In the genomic region with DNA sequence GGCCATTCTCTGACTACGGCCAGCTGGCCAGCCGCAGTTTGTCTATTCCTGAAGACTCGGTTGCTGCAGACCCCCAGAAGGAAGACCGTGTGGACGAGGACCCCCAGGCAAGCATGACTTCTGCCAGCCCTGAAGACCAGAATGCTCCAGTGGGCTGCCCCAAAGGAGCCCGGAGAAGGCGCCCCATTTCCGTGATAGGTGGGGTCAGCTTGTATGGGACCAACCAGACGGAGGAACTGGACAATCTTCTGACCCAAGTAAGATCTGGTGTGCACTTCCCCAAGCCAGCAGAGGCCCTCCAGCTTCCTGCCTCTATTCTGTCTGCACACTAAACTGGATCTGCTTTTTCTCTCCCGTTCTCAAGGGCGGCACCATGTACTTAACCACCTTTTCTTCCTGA, we compare ENCODE assay signal across 22 cellular contexts. TPM values are rescaled to one million over a fixed set of nuclear protein-coding genes. Genes with fewer than 3 reads are reported as not detected.
DNase-seq lines count a peak whose midpoint lies in the region; ATAC-seq and TF ChIP-seq lines count a peak whose summit lies in the region.
"Had no signal": no experiment of that assay in that cellular context is flagged by ENCODE, and none has a peak within 500 bp of the region (broad histone marks: within the 10 kb centered on the region; RNA-seq: fewer than 3 reads in every experiment).

No MANE protein-coding gene starts in this region.

- no peak for TF ChIP-seq CTCF in dorsolateral prefrontal cortex (IDR thresholded peaks at IDR 0.05 in 54 of 56, conservative IDR thresholded peaks at IDR 0.05 in 2 of 56; ENCODE audit: low read depth in 1 of 56, partially characterized antibody in 56 of 56)

- no peak for ATAC-seq in activated T-cell treated with anti-CD3 and anti-CD28 coated beads, Interleukin-2, amount 50 U/mL, for 4 hours
- ATAC-seq in T-cell (replicated peaks in 1 of 4) (no peak), GM18873 (IDR thresholded peaks at IDR 0.05; ENCODE audit: low FRiP score, unreplicated experiment) (no peak)
- ATAC-seq in stimulated activated effector memory CD8-positive, alpha-beta T cell treated with anti-CD3 and anti-CD28 coated beads, Interleukin-12 subunit alpha, Interleukin-12 subunit beta, amount 100 ng/mL, for 72 hours: no peak
- ATAC-seq: left cardiac atrium had no signal

- peaks cover 40% of the 10 kb centered on the region for H3K4me1 ChIP-seq in effector memory CD4-positive, alpha-beta T cell (ENCODE audit: control insufficient read depth, insufficient read depth, low read length, poor library complexity, severe bottlenecking)
- H3K4me1 ChIP-seq: Caco-2 had no signal

- peaks cover 56% of the 10 kb centered on the region for H3K4me1 Mint-ChIP-seq in activated T-cell treated with anti-CD3 and anti-CD28 coated beads, Interleukin-2, amount 50 U/mL, for 4 hours (ENCODE audit: low read depth)
- H3K4me1 Mint-ChIP-seq in T-cell: peaks cover 48 to 66% (median 61%) of the 10 kb centered on the region in 3 donors
- H3K4me1 Mint-ChIP-seq in stimulated activated effector memory CD8-positive, alpha-beta T cell treated with anti-CD3 and anti-CD28 coated beads, Interleukin-12 subunit alpha, Interleukin-12 subunit beta, amount 100 ng/mL, for 72 hours: peaks cover 63% of the 10 kb centered on the region

- CTCF ChIA-PET in T-cell (lab: Charles Lee): interaction anchor here (0.9 to 1.4 kb wide), 2 partner anchors 21 kb away, joined by 3 to 6 read pairs; no protein-coding TSS in a partner anchor

- no peak overlapping the region for H3K4me3 ChIP-seq in effector memory CD4-positive, alpha-beta T cell (ENCODE audit: insufficient read depth, low read depth, low read length, poor library complexity, severe bottlenecking)
- H3K4me3 ChIP-seq in dorsolateral prefrontal cortex: no peak overlapping the region
- H3K4me3 ChIP-seq: right atrium auricular region, transverse colon had no signal

- H3K27me3 Mint-ChIP-seq in activated T-cell treated with anti-CD3 and anti-CD28 coated beads, Interleukin-2, amount 50 U/mL, for 4 hours (ENCODE audit: low read depth): no peaks in the 10 kb centered on the region
- H3K27me3 Mint-ChIP-seq in T-cell: no peaks in the 10 kb centered on the region

- peaks cover 14% of the 10 kb centered on the region for H3K36me3 Mint-ChIP-seq in activated T-cell treated with anti-CD3 and anti-CD28 coated beads, Interleukin-2, amount 50 U/mL, for 4 hours (ENCODE audit: insufficient read depth)
- peaks cover 12% of the 10 kb centered on the region for H3K36me3 Mint-ChIP-seq in T-cell
- H3K36me3 Mint-ChIP-seq in stimulated activated effector memory CD8-positive, alpha-beta T cell treated with anti-CD3 and anti-CD28 coated beads, Interleukin-12 subunit alpha, Interleukin-12 subunit beta, amount 100 ng/mL, for 72 hours: peaks cover 38% of the 10 kb centered on the region

- peak overlapping the region; percentile 14 for H3K4me3 Mint-ChIP-seq in activated T-cell treated with anti-CD3 and anti-CD28 coated beads, Interleukin-2, amount 50 U/mL, for 4 hours
- H3K4me3 Mint-ChIP-seq in T-cell: peak overlapping the region; percentile 17 to 85 (median 29)
- H3K4me3 Mint-ChIP-seq in stimulated activated effector memory CD8-positive, alpha-beta T cell treated with anti-CD3 and anti-CD28 coated beads, Interleukin-12 subunit alpha, Interleukin-12 subunit beta, amount 100 ng/mL, for 72 hours: peak overlapping the region; percentile 82

- H3K36me3 ChIP-seq in effector memory CD4-positive, alpha-beta T cell (ENCODE audit: control insufficient read depth, insufficient read depth, low read length): no peaks in the 10 kb centered on the region
- H3K36me3 ChIP-seq: right atrium auricular region had no signal

- intact Hi-C loops in dorsolateral prefrontal cortex (cut with DNase I): no loop called here

- no peak for DNase-seq in activated T-cell treated with anti-CD3 and anti-CD28 coated beads, Interleukin-2, amount 50 U/mL, for 4 hours
- no peak for DNase-seq in activated T-cell treated with anti-CD3 and anti-CD28 coated beads for 4 hours
- DNase-seq in T-cell: no peak
- no peak for DNase-seq in effector memory CD4-positive, alpha-beta T cell
- DNase-seq in stimulated activated effector memory CD8-positive, alpha-beta T cell treated with anti-CD3 and anti-CD28 coated beads, Interleukin-12 subunit alpha, Interleukin-12 subunit beta, amount 100 ng/mL, for 72 hours (ENCODE audit: low spot score in 2 of 2): no peak
- no peak for DNase-seq in dorsolateral prefrontal cortex
- no peak for DNase-seq in NCI-H1694 (lab: John Stamatoyannopoulos, UW)
- DNase-seq: Caco-2; dermis blood vessel endothelial cell; EL; left cardiac atrium; midbrain; NCI-H1436 treated with DMSO at 0.1 percent for 48 hours; NCI-H82; occipital lobe; SK-N-SH; stimulated activated naive CD4-positive, alpha-beta T cell; transverse colon had no signal

- H3K27ac Mint-ChIP-seq in T-cell: peak overlapping the region; percentile 98 to 99
- peak overlapping the region; percentile 92 for H3K27ac Mint-ChIP-seq in stimulated activated effector memory CD8-positive, alpha-beta T cell treated with anti-CD3 and anti-CD28 coated beads, Interleukin-12 subunit alpha, Interleukin-12 subunit beta, amount 100 ng/mL, for 72 hours

- H3K9me3 ChIP-seq in effector memory CD4-positive, alpha-beta T cell (ENCODE audit: control insufficient read depth, low read length): no peaks in the 10 kb centered on the region
- H3K9me3 ChIP-seq: Caco-2, right atrium auricular region, SK-N-SH, transverse colon had no signal

- no peaks in the 10 kb centered on the region for H3K27me3 ChIP-seq in effector memory CD4-positive, alpha-beta T cell (replicated peaks; ENCODE audit: control insufficient read depth, insufficient read depth, low read length, poor library complexity, severe bottlenecking)
- H3K27me3 ChIP-seq in dorsolateral prefrontal cortex: no peaks in the 10 kb centered on the region
- H3K27me3 ChIP-seq: right atrium auricular region, transverse colon had no signal

- POLR2A ChIA-PET in T-cell (lab: Charles Lee): interaction anchor here in 1 of 2 donors (0.6 to 0.9 kb wide), 2 partner anchors 8 to 26 kb away, joined by 3 to 5 read pairs; no protein-coding TSS in a partner anchor

- H3K27ac ChIP-seq in effector memory CD4-positive, alpha-beta T cell (ENCODE audit: insufficient read depth, low read length, poor library complexity, severe bottlenecking): peak overlapping the region; percentile 94
- H3K27ac ChIP-seq in dorsolateral prefrontal cortex: peak overlapping the region in 5 of 59 donors; percentile 2 to 67 (median 15)
- H3K27ac ChIP-seq: right atrium auricular region, transverse colon had no signal

- no peaks in the 10 kb centered on the region for H3K9me3 Mint-ChIP-seq in activated T-cell treated with anti-CD3 and anti-CD28 coated beads, Interleukin-2, amount 50 U/mL, for 4 hours
- H3K9me3 Mint-ChIP-seq in T-cell: no peaks in the 10 kb centered on the region
- H3K9me3 Mint-ChIP-seq in stimulated activated effector memory CD8-positive, alpha-beta T cell treated with anti-CD3 and anti-CD28 coated beads, Interleukin-12 subunit alpha, Interleukin-12 subunit beta, amount 100 ng/mL, for 72 hours: no peaks in the 10 kb centered on the region

RNA-seq across cellular contexts. Expression of gene C1QTNF9, which starts 59.8 kb away (rescaled TPM):
- total RNA-seq in activated T-cell treated with anti-CD3 and anti-CD28 coated beads, Interleukin-2, amount 50 U/mL, for 4 hours: not detected
- total RNA-seq in T-cell: under 1 TPM in 1 of 5 donors, not detected in 4; 0.23 TPM
- total RNA-seq in dorsolateral prefrontal cortex: 1 to 10 TPM in 1 of 120 experiments, under 1 TPM in 16, not detected in 103; 0.18 to 1.0 (median 0.30) TPM
- total RNA-seq: Caco-2, dermis blood vessel endothelial cell, H4, MCF 10A, occipital lobe had no signal

Comparison
In these comparisons a context has a peak if more than half of its experiments do, and no peak if none do; other contexts are left out.
1. H3K4me3 Mint-ChIP-seq: peak in every context shown above with its lines; median percentile 82 in stimulated activated effector memory CD8-positive, alpha-beta T cell treated with anti-CD3 and anti-CD28 coated beads, Interleukin-12 subunit alpha, Interleukin-12 subunit beta, amount 100 ng/mL, for 72 hours; 29 in T-cell; 14 in activated T-cell treated with anti-CD3 and anti-CD28 coated beads, Interleukin-2, amount 50 U/mL, for 4 hours.